8 cellular contexts compared by ENCODE assay signal in the genomic region with DNA sequence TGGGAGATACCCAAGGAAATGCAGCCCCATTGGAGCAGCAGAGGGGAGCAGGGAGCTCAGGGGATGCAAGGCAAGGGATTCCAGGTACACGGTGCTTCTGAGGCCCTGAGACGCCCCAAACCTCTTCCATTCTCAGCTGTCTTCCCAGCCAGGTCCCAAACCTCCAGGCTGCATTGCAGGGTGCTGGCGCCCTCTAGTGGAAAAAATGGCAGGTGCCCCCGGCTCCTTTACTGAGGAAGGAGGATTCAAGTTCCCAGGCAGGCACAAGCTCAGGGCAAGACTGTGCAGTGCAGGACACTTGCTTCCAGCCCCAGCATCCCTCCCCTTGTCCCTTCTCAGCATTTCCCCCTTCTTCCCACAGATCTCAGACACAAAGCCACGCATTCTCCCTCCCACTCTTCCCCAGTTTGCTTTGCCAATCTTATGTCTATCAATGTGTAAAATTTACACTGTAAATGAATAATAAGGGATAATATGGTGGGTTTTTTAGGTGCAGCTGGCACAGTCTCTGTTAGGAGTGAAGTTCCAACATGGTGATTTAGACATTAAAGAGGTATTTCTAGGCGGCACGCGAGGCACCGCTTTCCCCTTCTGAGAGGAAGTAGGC. TPM values are rescaled to one million over a fixed set of nuclear protein-coding genes. Genes with fewer than 3 reads are reported as not detected.
DNase-seq lines count a peak whose midpoint lies in the region; ATAC-seq lines count a peak whose summit lies in the region.

No MANE protein-coding gene starts in this region.

- no peak overlapping the region for H3K4me3 Mint-ChIP-seq in activated CD4-positive, alpha-beta T cell treated with anti-CD3 and anti-CD28 coated beads, Interleukin-2, amount 10 ng/mL, durations not matched to agents 7 days and 5 days

- no peaks in the 10 kb centered on the region for H3K9me3 Mint-ChIP-seq in activated CD4-positive, alpha-beta T cell treated with anti-CD3 and anti-CD28 coated beads, Interleukin-2, amount 10 ng/mL, durations not matched to agents 7 days and 5 days

- POLR2A ChIA-PET in activated CD4-positive, alpha-beta T cell treated with anti-CD3 and anti-CD28 coated beads, Interleukin-2, amount 10 ng/mL, durations not matched to agents 7 days and 5 days (lab: Charles Lee), result no interaction called here

- CTCF ChIA-PET in activated CD4-positive, alpha-beta T cell treated with anti-CD3 and anti-CD28 coated beads, Interleukin-2, amount 10 ng/mL, durations not matched to agents 7 days and 5 days (lab: Charles Lee), result interaction anchor here (0.6 to 1.9 kb wide), 12 partner anchors 9 to 1469 kb away, joined by 3 to 7 read pairs (median 4); no protein-coding TSS in a partner anchor

- DNase-seq in DMS153 treated with DMSO at 0.1 percent for 48 hours (lab: John Stamatoyannopoulos, UW; ENCODE audit: unreplicated experiment) (peak; percentile 11), DMS153 (lab: John Stamatoyannopoulos, UW) (no peak), NCI-H2227 treated with DMSO at 0.1 percent for 48 hours (lab: John Stamatoyannopoulos, UW) (peak; percentile 41), dermis microvascular lymphatic vessel endothelial cell (ENCODE audit: low read depth in 2 of 2) (peak; percentile 11 to 57), lung microvascular endothelial cell (ENCODE audit: low read depth in 2 of 2) (peak; percentile 58 to 61)
- peak; percentile 71 for DNase-seq in activated CD4-positive, alpha-beta T cell treated with anti-CD3 and anti-CD28 coated beads, Interleukin-2, amount 10 ng/mL, durations not matched to agents 7 days and 5 days
- DNase-seq in stimulated activated CD8-positive, alpha-beta memory T cell treated with anti-CD3 and anti-CD28 coated beads, Interleukin-12 subunit alpha, Interleukin-12 subunit beta, amount 100 ng/mL, for 4 hours (ENCODE audit: low read depth), result peak; percentile 23

- no peak overlapping the region for H3K27ac Mint-ChIP-seq in activated CD4-positive, alpha-beta T cell treated with anti-CD3 and anti-CD28 coated beads, Interleukin-2, amount 10 ng/mL, durations not matched to agents 7 days and 5 days

- no peaks in the 10 kb centered on the region for H3K36me3 Mint-ChIP-seq in activated CD4-positive, alpha-beta T cell treated with anti-CD3 and anti-CD28 coated beads, Interleukin-2, amount 10 ng/mL, durations not matched to agents 7 days and 5 days (ENCODE audit: low read depth)

- no peaks in the 10 kb centered on the region for H3K4me1 Mint-ChIP-seq in activated CD4-positive, alpha-beta T cell treated with anti-CD3 and anti-CD28 coated beads, Interleukin-2, amount 10 ng/mL, durations not matched to agents 7 days and 5 days

- peak; percentile 44 for ATAC-seq in HG02852 (IDR thresholded peaks at IDR 0.05; ENCODE audit: unreplicated experiment)

- no peaks in the 10 kb centered on the region for H3K27me3 Mint-ChIP-seq in activated CD4-positive, alpha-beta T cell treated with anti-CD3 and anti-CD28 coated beads, Interleukin-2, amount 10 ng/mL, durations not matched to agents 7 days and 5 days

RNA-seq across cellular contexts. Expression of a gene that starts 46.1 kb away (rescaled TPM):
- 1 to 10 TPM; 6.5 to 7.5 TPM for total RNA-seq in activated CD4-positive, alpha-beta T cell treated with anti-CD3 and anti-CD28 coated beads, Interleukin-2, amount 10 ng/mL, durations not matched to agents 7 days and 5 days
- total RNA-seq in dermis microvascular lymphatic vessel endothelial cell (6.5 and 6.6 TPM in 2 replicates), lung microvascular endothelial cell (4.6 and 5.2 TPM in 2 replicates)
